13 cellular contexts compared by ENCODE assay signal in the genomic region with DNA sequence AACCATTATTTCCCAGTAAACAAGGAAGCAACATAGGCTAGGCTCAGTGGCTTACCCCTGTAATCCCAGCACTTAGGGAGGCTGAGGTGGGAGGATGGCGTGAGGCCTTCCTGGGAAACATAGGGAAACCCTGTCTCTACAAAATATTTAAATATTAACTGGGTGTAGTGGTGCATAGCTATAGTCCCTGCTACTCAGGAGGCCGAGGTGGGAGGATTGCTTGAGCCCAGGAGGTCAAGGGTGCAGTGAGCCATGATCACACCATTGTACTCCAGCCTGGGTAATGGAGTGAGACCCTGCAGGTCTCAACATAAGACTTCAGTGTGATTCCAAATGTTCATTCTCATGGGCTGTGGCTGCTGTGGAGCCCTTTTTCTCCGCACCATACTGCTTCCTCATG.
"Had no signal": no experiment of that assay in that cellular context is flagged by ENCODE, and none has a peak within 500 bp of the region (broad histone marks: within the 10 kb centered on the region; RNA-seq: fewer than 3 reads in every experiment).

No MANE protein-coding gene starts in this region.

- H3K27ac Mint-ChIP-seq: naive B cell; stimulated activated memory B cell treated with anti-CD40 and anti-IgM and Interleukin-4, amounts not matched to agents 10 μg/mL and 1 μg/mL and 100 μg/mL, for 72 hours had no signal

- H3K9me3 ChIP-seq: esophagus muscularis mucosa, neutrophil had no signal

- H3K27ac ChIP-seq: cardiac muscle cell, esophagus muscularis mucosa, neutrophil had no signal

- H3K4me1 Mint-ChIP-seq: naive B cell; stimulated activated memory B cell treated with anti-CD40 and anti-IgM and Interleukin-4, amounts not matched to agents 10 μg/mL and 1 μg/mL and 100 μg/mL, for 72 hours had no signal

- H3K36me3 ChIP-seq: cardiac muscle cell, neutrophil had no signal

- H3K4me1 ChIP-seq: esophagus muscularis mucosa had no signal

- H3K36me3 Mint-ChIP-seq: naive B cell; stimulated activated memory B cell treated with anti-CD40 and anti-IgM and Interleukin-4, amounts not matched to agents 10 μg/mL and 1 μg/mL and 100 μg/mL, for 72 hours had no signal

- H3K4me3 Mint-ChIP-seq: activated T-cell treated with anti-CD3 and anti-CD28 coated beads, Interleukin-2, amount 50 U/mL, for 4 hours; naive B cell; stimulated activated memory B cell treated with anti-CD40 and anti-IgM and Interleukin-4, amounts not matched to agents 10 μg/mL and 1 μg/mL and 100 μg/mL, for 72 hours had no signal

- DNase-seq: activated CD4-positive, alpha-beta T cell treated with anti-CD3 and anti-CD28 coated beads for 1 hour; activated CD4-positive, alpha-beta T cell treated with anti-CD3 and anti-CD28 coated beads, Interleukin-2, amount 50 U/mL, for 48 hours; activated effector memory CD4-positive, alpha-beta T cell treated with Interleukin-2 at 50 U/mL for 16 hours; activated naive CD4-positive, alpha-beta T cell treated with anti-CD3 and anti-CD28 coated beads, Interleukin-2, amount 50 U/mL, for 16 hours; activated T-cell treated with anti-CD3 and anti-CD28 coated beads, Interleukin-2, amount 50 U/mL, for 4 hours; naive B cell; posterior cingulate gyrus; stimulated activated CD4-positive, alpha-beta T cell treated with anti-CD3 and anti-CD28 coated beads, Interleukin-2, amount 100 ng/mL, for 48 hours had no signal

- H3K9me3 Mint-ChIP-seq: activated T-cell treated with anti-CD3 and anti-CD28 coated beads, Interleukin-2, amount 50 U/mL, for 4 hours; naive B cell; stimulated activated memory B cell treated with anti-CD40 and anti-IgM and Interleukin-4, amounts not matched to agents 10 μg/mL and 1 μg/mL and 100 μg/mL, for 72 hours had no signal

- H3K27me3 ChIP-seq: cardiac muscle cell, esophagus muscularis mucosa, neutrophil had no signal

- ATAC-seq: activated T-cell treated with anti-CD3 and anti-CD28 coated beads, Interleukin-2, amount 50 U/mL, for 4 hours; stimulated activated memory B cell treated with anti-CD40 and anti-IgM and Interleukin-4, amounts not matched to agents 10 μg/mL and 1 μg/mL and 100 μg/mL, for 72 hours had no signal

- H3K4me3 ChIP-seq: cardiac muscle cell, esophagus muscularis mucosa, lung had no signal

- H3K27me3 Mint-ChIP-seq: stimulated activated memory B cell treated with anti-CD40 and anti-IgM and Interleukin-4, amounts not matched to agents 10 μg/mL and 1 μg/mL and 100 μg/mL, for 72 hours had no signal
